In the genomic region with DNA sequence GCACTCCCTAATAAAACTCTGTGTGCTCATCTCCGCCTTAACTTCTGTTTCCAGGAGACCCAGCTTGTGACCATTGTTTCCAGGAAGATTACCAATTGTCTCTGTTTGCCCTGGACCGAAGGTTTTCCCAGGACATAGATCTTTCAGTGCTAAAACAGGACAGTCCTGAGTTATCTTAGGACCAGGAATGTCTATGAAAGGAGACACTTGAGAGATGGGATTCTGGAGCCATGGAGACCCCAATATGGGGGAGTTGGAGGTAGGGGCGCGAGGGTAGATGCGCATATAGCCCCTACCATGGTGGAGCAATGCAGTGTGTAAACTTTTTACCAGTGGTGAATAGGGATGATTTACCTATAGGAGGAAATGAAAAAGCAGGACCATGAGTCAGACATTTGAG, we compare ENCODE assay signal across 33 cellular contexts. TPM values are rescaled to one million over a fixed set of nuclear protein-coding genes. Genes with fewer than 3 reads are reported as not detected.
"Had no signal": no experiment of that assay in that cellular context is flagged by ENCODE, and none has a peak within 500 bp of the region (broad histone marks: within the 10 kb centered on the region; RNA-seq: fewer than 3 reads in every experiment).

No MANE protein-coding gene starts in this region.

- H3K27me3 ChIP-seq: ovary, right lobe of liver, testis, uterus had no signal

- H3K27ac ChIP-seq: neural progenitor cell, ovary, parathyroid adenoma, psoas muscle, right lobe of liver, sigmoid colon, suprapubic skin, testis, tibial artery, transverse colon, upper lobe of right lung, uterus had no signal

- ATAC-seq: naive thymus-derived CD8-positive, alpha-beta T cell; natural killer cell treated with Interleukin-12 subunit alpha and Interleukin-12 subunit beta and Interleukin-15 and Interleukin-18, amount 100 ng/mL, for 72 hours; psoas muscle; right cardiac atrium; right lobe of liver; stimulated activated memory B cell treated with anti-CD40 and anti-IgM and Interleukin-4, amounts not matched to agents 10 μg/mL and 1 μg/mL and 100 μg/mL, for 72 hours; stimulated activated naive CD8-positive, alpha-beta T cell treated with anti-CD3 and anti-CD28 coated beads, Interleukin-15, amount 100 ng/mL, for 72 hours; stimulated activated naive CD8-positive, alpha-beta T cell treated with anti-CD3 and anti-CD28 coated beads, Interleukin-15, Interleukin-2, amounts not matched to agents 100 U/mL and 50 U/mL, for 24 hours; upper lobe of right lung had no signal

- H3K36me3 ChIP-seq: neural progenitor cell, ovary, right lobe of liver, sigmoid colon, suprapubic skin, tibial artery, transverse colon, upper lobe of right lung, uterus had no signal

- H3K4me3 ChIP-seq: neural progenitor cell, ovary, psoas muscle, right lobe of liver, sigmoid colon, suprapubic skin, testis, tibial artery, transverse colon, upper lobe of right lung, uterus had no signal

- DNase-seq: naive thymus-derived CD8-positive, alpha-beta T cell; nephron progenitor cell; occipital lobe; ovary; posterior cingulate gyrus; psoas muscle; right cardiac atrium; right lobe of liver; sigmoid colon; small intestine; stimulated activated CD4-positive, alpha-beta T cell treated with anti-CD3 and anti-CD28 coated beads, Interleukin-15, amount 100 ng/mL, for 24 hours; stimulated activated CD4-positive, alpha-beta T cell treated with anti-CD3 and anti-CD28 coated beads, Interleukin-4, amount 100 ng/mL, for 1 hour; stimulated activated CD4-positive, alpha-beta T cell treated with anti-CD3 and anti-CD28 coated beads, Interleukin-4, amount 100 ng/mL, for 4 hours; stimulated activated CD8-positive, alpha-beta memory T cell treated with anti-CD3 and anti-CD28 coated beads, Interleukin-4, amount 100 ng/mL, for 48 hours; stimulated activated naive CD4-positive, alpha-beta T cell; stimulated activated naive CD8-positive, alpha-beta T cell treated with anti-CD3 and anti-CD28 coated beads, Interleukin-15, amount 100 ng/mL, for 72 hours; stimulated activated naive CD8-positive, alpha-beta T cell treated with anti-CD3 and anti-CD28 coated beads, Interleukin-15, Interleukin-2, amounts not matched to agents 100 U/mL and 50 U/mL, for 24 hours; substantia nigra; testis; tibial artery; transverse colon; upper lobe of right lung; uterus had no signal

- FAIRE-seq: small intestine had no signal

RNA-seq across cellular contexts. Expression of gene PRAME, which starts 10.2 kb away (rescaled TPM):
- total RNA-seq: naive thymus-derived CD8-positive, alpha-beta T cell; occipital lobe; progenitor cell of endocrine pancreas; psoas muscle; right cardiac atrium; right lobe of liver; skeletal muscle tissue; suprapubic skin; upper lobe of right lung; urinary bladder had no signal

RNA-seq across cellular contexts. Expression of gene ZNF280A, which starts 49.1 kb away (rescaled TPM):
- total RNA-seq: naive thymus-derived CD8-positive, alpha-beta T cell; natural killer cell treated with Interleukin-12 subunit alpha and Interleukin-12 subunit beta and Interleukin-15 and Interleukin-18, amount 100 ng/mL, for 72 hours; occipital lobe; osteoblast; progenitor cell of endocrine pancreas; psoas muscle; renal cortical epithelial cell; right cardiac atrium; right lobe of liver; sigmoid colon; skeletal muscle tissue; suprapubic skin; transverse colon; upper lobe of right lung; urinary bladder; uterus had no signal
